ENCODE assay signal across 1 cellular context in genomic region chr3:141440942-141441341, GRCh38.
TF ChIP-seq lines count a peak whose summit lies in the region.

No MANE protein-coding gene starts in this region.

TF ChIP-seq in WTC11, 78 proteins besides CTCF, POLR2A, EP300 and RAD21 (continued from another document):
- TF ChIP-seq ZNF281 (CRISPR knock-in tag; IDR thresholded peaks at IDR 0.05) (no peak), MXD4 (CRISPR knock-in tag; IDR thresholded peaks at IDR 0.05; ENCODE audit: borderline replicate concordance) (no peak)
